7 cellular contexts compared by ENCODE assay signal in genomic region chr10:124106241-124106905, GRCh38. TPM values are rescaled to one million over a fixed set of nuclear protein-coding genes. Genes with fewer than 3 reads are reported as not detected.
A peak's percentile ranks its signal among the peaks of the same experiment; 100 is the strongest.
DNase-seq lines count a peak whose midpoint lies in the region; ATAC-seq, FAIRE-seq and TF ChIP-seq lines count a peak whose summit lies in the region.

No MANE protein-coding gene starts in this region.

- TF ChIP-seq CTCF in activated B cell treated with CpG ODN at 0.5 μM for 24 hours (IDR thresholded peaks at IDR 0.05) (no peak), HepG2 (CRISPR knock-in tag; IDR thresholded peaks at IDR 0.05) (no peak), WERI-Rb-1 (IDR thresholded peaks at IDR 0.05; ENCODE audit: low read depth, low read length) (no peak)

- H3K9ac ChIP-seq in HepG2 (ENCODE audit: insufficient read depth, low read depth, low read length), result no peak overlapping the region

- TF ChIP-seq EP300 in HepG2 (IDR thresholded peaks at IDR 0.05; ENCODE audit: low read depth in 2 of 2, low read length in 2 of 2) (no peak), HepG2 (CRISPR knock-in tag; IDR thresholded peaks at IDR 0.05; ENCODE audit: borderline replicate concordance) (no peak)

- H3K4me1 Mint-ChIP-seq in activated B cell treated with CpG ODN at 0.5 μM for 24 hours, result peaks cover 75% of the 10 kb centered on the region
- peaks cover 7% of the 10 kb centered on the region for H3K4me1 Mint-ChIP-seq in activated CD4-positive, alpha-beta T cell treated with anti-CD3 and anti-CD28 coated beads, Interleukin-2, amount 10 ng/mL, durations not matched to agents 7 days and 5 days

- no peaks in the 10 kb centered on the region for H3K27me3 Mint-ChIP-seq in activated B cell treated with CpG ODN at 0.5 μM for 24 hours
- peaks cover 3% of the 10 kb centered on the region for H3K27me3 Mint-ChIP-seq in activated CD4-positive, alpha-beta T cell treated with anti-CD3 and anti-CD28 coated beads, Interleukin-2, amount 10 ng/mL, durations not matched to agents 7 days and 5 days

- WGBS in HepG2 (ENCODE audit: low lambda C conversion rate), result 17% methylated on average over 10 of the region's 10 CpGs

- CTCF ChIA-PET in activated B cell treated with CpG ODN at 0.5 μM for 24 hours (lab: Charles Lee) (interaction anchor here (0.9 to 3.0 kb wide), 5 partner anchors 11 to 111 kb away, joined by 3 to 12 read pairs (median 4); no protein-coding TSS in a partner anchor), HepG2 (lab: Yijun Ruan, JAX; ENCODE audit: low intra/inter-chr PET ratio, low total read pairs) (no interaction called here)
- CTCF ChIA-PET in activated CD4-positive, alpha-beta T cell treated with anti-CD3 and anti-CD28 coated beads, Interleukin-2, amount 10 ng/mL, durations not matched to agents 7 days and 5 days (lab: Charles Lee), result interaction anchor here (1.3 kb wide), 1 partner anchor 13 kb away, joined by 3 read pairs; no protein-coding TSS in a partner anchor

- BruUV-seq in HepG2 (replicated peaks; lab: Mats Ljungman, UMichigan), result no TSS peak

- peak overlapping the region; percentile 69 for H3K4me3 Mint-ChIP-seq in activated B cell treated with CpG ODN at 0.5 μM for 24 hours
- H3K4me3 Mint-ChIP-seq in activated CD4-positive, alpha-beta T cell treated with anti-CD3 and anti-CD28 coated beads, Interleukin-2, amount 10 ng/mL, durations not matched to agents 7 days and 5 days, result no peak overlapping the region

- no peaks in the 10 kb centered on the region for H3K79me2 ChIP-seq in HepG2 (ENCODE audit: insufficient read depth, low read length)

- H3K9me3 ChIP-seq in HepG2 (ENCODE audit: low read length) (no peaks in the 10 kb centered on the region), WERI-Rb-1 (ENCODE audit: severe bottlenecking) (no peaks in the 10 kb centered on the region)

- no peak for TF ChIP-seq RAD21 in HepG2 (CRISPR knock-in tag; IDR thresholded peaks at IDR 0.05)

- FAIRE-seq in HepG2 (lab: Jason Lieb, UNC), result no peak

- H3K27me3 ChIP-seq in HepG2 (ENCODE audit: control insufficient read depth in 1 of 2, insufficient read depth in 2 of 2, low read length in 2 of 2), result peaks cover 16 to 75% of the 10 kb centered on the region in 2 experiments
- no peaks in the 10 kb centered on the region for H3K27me3 ChIP-seq in WERI-Rb-1 (ENCODE audit: insufficient read depth, low read depth, severe bottlenecking)

- peaks cover 30% of the 10 kb centered on the region for H3K4me1 ChIP-seq in HepG2 (ENCODE audit: insufficient read depth, low read length)

- POLR2A ChIA-PET in activated B cell treated with CpG ODN at 0.5 μM for 24 hours (lab: Charles Lee), result interaction anchor here (0.6 to 3.0 kb wide), 13 partner anchors 9 to 1101 kb away, joined by 3 to 26 read pairs (median 3); partner anchors contain the start of gene CHST15
- POLR2A ChIA-PET in HepG2 (lab: Yijun Ruan, JAX), result no interaction called here
- POLR2A ChIA-PET in activated CD4-positive, alpha-beta T cell treated with anti-CD3 and anti-CD28 coated beads, Interleukin-2, amount 10 ng/mL, durations not matched to agents 7 days and 5 days (lab: Charles Lee), result no interaction called here

- H3K9me3 Mint-ChIP-seq in activated B cell treated with CpG ODN at 0.5 μM for 24 hours, result peaks cover 3% of the 10 kb centered on the region
- H3K9me3 Mint-ChIP-seq in activated CD4-positive, alpha-beta T cell treated with anti-CD3 and anti-CD28 coated beads, Interleukin-2, amount 10 ng/mL, durations not matched to agents 7 days and 5 days, result no peaks in the 10 kb centered on the region

- in situ Hi-C loops in HepG2 (cut with HindIII; ENCODE audit: extremely low pct_ligation_motif_present, low pct_unique_long_range_greater_than_20kb), result no loop called here

- no peak overlapping the region for H2AFZ ChIP-seq in HepG2 (ENCODE audit: low read length)

- DNase-seq in GM19238 (ENCODE audit: insufficient read length, low spot score) (peak; percentile 51), activated B cell treated with CpG ODN at 0.5 μM for 24 hours (no peak), HepG2 (ENCODE audit: low spot score) (peak; percentile 28), WERI-Rb-1 (no peak), NCI-H2227 treated with DMSO at 0.1 percent for 48 hours (lab: John Stamatoyannopoulos, UW) (no peak)
- no peak for DNase-seq in activated CD4-positive, alpha-beta T cell treated with anti-CD3 and anti-CD28 coated beads, Interleukin-2, amount 10 ng/mL, durations not matched to agents 7 days and 5 days

- no peak overlapping the region for H3K4me2 ChIP-seq in HepG2 (ENCODE audit: low read depth, low read length)

- H4K20me1 ChIP-seq in HepG2 (ENCODE audit: insufficient read depth, low read length), result no peaks in the 10 kb centered on the region

- H3K36me3 ChIP-seq in HepG2 (replicated peaks in 1 of 2; ENCODE audit: control insufficient read depth in 1 of 2, insufficient read depth in 2 of 2, low read length in 2 of 2) (no peaks in the 10 kb centered on the region), WERI-Rb-1 (no peaks in the 10 kb centered on the region)

- intact Hi-C loops in activated B cell treated with CpG ODN at 0.5 μM for 24 hours (cut with micrococcal nuclease) (loop anchor here (2.0 to 5.0 kb wide), 4 partner anchors 14 to 116 kb away; partner anchors contain the start of gene CHST15), HepG2 (cut with micrococcal nuclease; ENCODE audit: unreplicated experiment) (no loop called here)

- peak overlapping the region; percentile 81 for H3K27ac Mint-ChIP-seq in activated B cell treated with CpG ODN at 0.5 μM for 24 hours
- H3K27ac Mint-ChIP-seq in activated CD4-positive, alpha-beta T cell treated with anti-CD3 and anti-CD28 coated beads, Interleukin-2, amount 10 ng/mL, durations not matched to agents 7 days and 5 days, result no peak overlapping the region

- TF ChIP-seq POLR2A in HepG2 (IDR thresholded peaks at IDR 0.05; ENCODE audit: insufficient read depth in 1 of 2, low read depth in 2 of 2, low read length in 2 of 2), result no peak

- H3K4me3 ChIP-seq in HepG2 (replicated peaks in 1 of 3; ENCODE audit: insufficient read depth in 1 of 3, low read depth in 2 of 3, low read length in 3 of 3) (no peak overlapping the region), WERI-Rb-1 (ENCODE audit: low read depth, low read length) (no peak overlapping the region)

- H3K27ac ChIP-seq in HepG2 (ENCODE audit: extremely low read length, insufficient read depth, low read length) (no peak overlapping the region), WERI-Rb-1 (no peak overlapping the region)

- no peaks in the 10 kb centered on the region for H3K36me3 Mint-ChIP-seq in activated B cell treated with CpG ODN at 0.5 μM for 24 hours (ENCODE audit: low read depth)
- H3K36me3 Mint-ChIP-seq in activated CD4-positive, alpha-beta T cell treated with anti-CD3 and anti-CD28 coated beads, Interleukin-2, amount 10 ng/mL, durations not matched to agents 7 days and 5 days (ENCODE audit: low read depth), result no peaks in the 10 kb centered on the region

- ATAC-seq in HG02973 (IDR thresholded peaks at IDR 0.05; ENCODE audit: unreplicated experiment) (peak; percentile 75), activated B cell treated with CpG ODN at 0.5 μM for 24 hours (ENCODE audit: low read depth) (peak; percentile 91), HepG2 (no peak)

TF ChIP-seq in HepG2, 621 proteins besides CTCF, POLR2A, EP300 and RAD21 (continues in another document):
- TF ChIP-seq MEIS1 (CRISPR knock-in tag; IDR thresholded peaks at IDR 0.05; ENCODE audit: borderline replicate concordance) (no peak), FOSL2 (CRISPR knock-in tag; IDR thresholded peaks at IDR 0.05) (peak; percentile 59), MAFK (conservative IDR thresholded peaks at IDR 0.05 in 1 of 2, IDR thresholded peaks at IDR 0.05 in 1 of 2; ENCODE audit: low read length in 2 of 2) (peak; percentile 27 to 33; a peak in 2 of 4 replicates), TP53 (CRISPR knock-in tag; conservative IDR thresholded peaks at IDR 0.05) (no peak), ZNF510 (CRISPR knock-in tag; IDR thresholded peaks at IDR 0.05; ENCODE audit: low read depth) (no peak), HNF4G (IDR thresholded peaks at IDR 0.05; ENCODE audit: borderline replicate concordance, low read depth, low read length) (no peak), HNF4G (CRISPR knock-in tag; IDR thresholded peaks at IDR 0.05; ENCODE audit: borderline replicate concordance, low read depth) (no peak), MIER3 (CRISPR knock-in tag; IDR thresholded peaks at IDR 0.05; ENCODE audit: borderline replicate concordance) (no peak), HOXD1 (CRISPR knock-in tag; IDR thresholded peaks at IDR 0.05) (no peak), RELA (CRISPR knock-in tag; IDR thresholded peaks at IDR 0.05) (no peak), MAFF (IDR thresholded peaks at IDR 0.05; ENCODE audit: low read depth, low read length) (peak; percentile 36; the same call in 1 of the 2 replicates), CEBPG (CRISPR knock-in tag; IDR thresholded peaks at IDR 0.05) (no peak), ZNF629 (CRISPR knock-in tag; conservative IDR thresholded peaks at IDR 0.05) (peak; percentile 49; the same call in 1 of the 2 replicates)

RNA-seq across cellular contexts. Expression of gene CHST15, which starts 13.0 kb away (rescaled TPM):
- total RNA-seq in activated B cell treated with CpG ODN at 0.5 μM for 24 hours (12.1 and 13.8 TPM in 2 replicates), HepG2 (2016; rRNA removed; fragmentation: Illumina TruSeq; extraction: Trizol) (1.1 and 1.4 TPM in 2 replicates)
- total RNA-seq in HepG2 (2016; cell fraction: cytosol; rRNA removed; fragmentation: Illumina TruSeq; extraction: Trizol; ENCODE audit: low read depth), result 1.0 and 1.2 TPM in 2 replicates
- total RNA-seq in HepG2 (2016; cell fraction: insoluble cytoplasmic fraction; rRNA removed; fragmentation: Illumina TruSeq; extraction: Trizol), result 1.4 and 1.5 TPM in 2 replicates
- total RNA-seq in HepG2 (2016; cell fraction: membrane; rRNA removed; fragmentation: Illumina TruSeq; extraction: Trizol), result 2.7 and 2.9 TPM in 2 replicates
- total RNA-seq in HepG2 (2016; cell fraction: nucleus; rRNA removed; fragmentation: Illumina TruSeq; extraction: Trizol), result 1.1 and 1.9 TPM in 2 replicates
- 94.7 and 113 TPM in 2 replicates for polyA plus RNA-seq in HepG2 (2011; rRNA removed)
- 101 and 112 TPM in 2 replicates for polyA plus RNA-seq in HepG2 (2011; cell fraction: cytosol; rRNA removed)
- polyA plus RNA-seq in HepG2 (2011; cell fraction: nucleus; rRNA removed), result 181 and 188 TPM in 2 replicates
- 46.0 and 71.6 TPM in 2 replicates for polyA plus RNA-seq in HepG2 (2012)
- polyA plus RNA-seq in HepG2 (2016; cell fraction: cytosol; fragmentation: Illumina TruSeq; extraction: Trizol; ENCODE audit: low read depth), result 0.27 and 0.52 TPM in 2 replicates
- 1.4 TPM in 2 replicates for polyA plus RNA-seq in HepG2 (2016; cell fraction: insoluble cytoplasmic fraction; fragmentation: Illumina TruSeq; extraction: Trizol; ENCODE audit: low read depth)
- 0.68 and 0.92 TPM in 2 replicates for polyA plus RNA-seq in HepG2 (2016; cell fraction: membrane; fragmentation: Illumina TruSeq; extraction: Trizol; ENCODE audit: low read depth)
- 1.1 and 1.9 TPM in 2 replicates for polyA plus RNA-seq in HepG2 (2016; cell fraction: nucleus; fragmentation: Illumina TruSeq; extraction: Trizol; ENCODE audit: insufficient read depth, low read depth)
- 10.5 and 261 TPM in 2 replicates for polyA minus RNA-seq in HepG2 (2011; rRNA and poly(A)+ RNA removed; ENCODE audit: low replicate concordance)
- 111 and 123 TPM in 2 replicates for polyA minus RNA-seq in HepG2 (2011; cell fraction: cytosol; rRNA and poly(A)+ RNA removed)
- polyA minus RNA-seq in HepG2 (2011; cell fraction: nucleus; rRNA and poly(A)+ RNA removed), result 241 and 251 TPM in 2 replicates
- not detected for total RNA-seq in activated CD4-positive, alpha-beta T cell treated with anti-CD3 and anti-CD28 coated beads, Interleukin-2, amount 10 ng/mL, durations not matched to agents 7 days and 5 days

Comparison
In these comparisons a context has a peak if more than half of its experiments do, and no peak if none do; other contexts are left out.
1. DNase-seq: peak in GM19238 (single experiment) and HepG2 (single experiment); none in activated B cell treated with CpG ODN at 0.5 μM for 24 hours (single experiment), WERI-Rb-1 (single experiment), NCI-H2227 treated with DMSO at 0.1 percent for 48 hours (single experiment) and activated CD4-positive, alpha-beta T cell treated with anti-CD3 and anti-CD28 coated beads, Interleukin-2, amount 10 ng/mL, durations not matched to agents 7 days and 5 days (single experiment).